26 cellular contexts compared by ENCODE assay signal in the genomic region with DNA sequence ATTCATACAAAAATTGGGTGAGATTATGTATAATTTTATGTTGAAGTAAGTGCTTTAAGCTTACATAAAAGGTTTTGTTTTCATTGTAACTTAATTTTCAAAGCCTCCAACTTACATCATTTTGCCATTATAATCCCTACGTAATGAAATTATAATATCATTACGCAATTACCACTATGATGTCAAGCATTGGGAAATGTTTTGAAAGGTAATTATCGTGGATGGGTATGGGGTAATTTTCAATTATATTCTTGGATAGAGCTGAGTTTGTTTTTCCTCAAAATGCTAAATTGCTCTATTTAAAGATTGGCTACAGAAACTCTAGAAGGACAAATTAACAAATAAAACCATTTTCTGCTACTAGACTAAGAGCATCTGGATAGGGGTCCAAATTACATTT.
"Had no signal": no experiment of that assay in that cellular context is flagged by ENCODE, and none has a peak within 500 bp of the region (broad histone marks: within the 10 kb centered on the region; RNA-seq: fewer than 3 reads in every experiment).

No MANE protein-coding gene starts in this region.

- H3K9me3 ChIP-seq: heart right ventricle, left lung, mucosa of descending colon, neutrophil, pancreas, suprapubic skin, transverse colon, upper lobe of right lung, uterus had no signal

- H3K27ac ChIP-seq: epithelial cell of prostate, heart right ventricle, left lung, neutrophil, pancreas, suprapubic skin, transverse colon, upper lobe of right lung, uterus had no signal

- H3K4me3 ChIP-seq: heart right ventricle, left lung, mucosa of descending colon, pancreas, smooth muscle cell, suprapubic skin, transverse colon, upper lobe of right lung, uterus had no signal

- H3K36me3 ChIP-seq: heart right ventricle, left lung, neutrophil, pancreas, suprapubic skin, transverse colon, upper lobe of right lung, uterus had no signal

- H3K27me3 ChIP-seq: left lung, neutrophil, pancreas, suprapubic skin, transverse colon, upper lobe of right lung, uterus had no signal

- H3K4me2 ChIP-seq: smooth muscle cell had no signal

- DNase-seq: effector CD8-positive, alpha-beta T cell; endodermal cell; foreskin melanocyte; glutamatergic neuron; heart right ventricle; hippocampal formation; left cardiac atrium; left lung; mesenchymal stem cell; mucosa of descending colon; naive B cell; pancreas; retina; stimulated activated CD4-positive, alpha-beta T cell treated with anti-CD3 and anti-CD28 coated beads, Interleukin-12 subunit alpha, Interleukin-12 subunit beta, amount 100 ng/mL, for 4 hours; stimulated activated CD4-positive, alpha-beta T cell treated with anti-CD3 and anti-CD28 coated beads, Interleukin-1b, Interleukin-23, amount 100 ng/mL, for 48 hours; stimulated activated CD4-positive, alpha-beta T cell treated with anti-CD3 and anti-CD28 coated beads, Interleukin-4, amount 100 ng/mL, for 1 hour; stimulated activated CD8-positive, alpha-beta memory T cell treated with anti-CD3 and anti-CD28 coated beads, Interleukin-4, amount 100 ng/mL, for 48 hours; stimulated activated naive CD4-positive, alpha-beta T cell; stimulated activated naive CD8-positive, alpha-beta T cell treated with anti-CD3 and anti-CD28 coated beads, Interleukin-15, amount 100 ng/mL, for 72 hours; transverse colon; upper lobe of right lung; uterus had no signal

- H3K4me1 ChIP-seq: heart right ventricle, left lung, pancreas, suprapubic skin, upper lobe of right lung, uterus had no signal
